1 cellular context compared by ENCODE assay signal in the genomic region with DNA sequence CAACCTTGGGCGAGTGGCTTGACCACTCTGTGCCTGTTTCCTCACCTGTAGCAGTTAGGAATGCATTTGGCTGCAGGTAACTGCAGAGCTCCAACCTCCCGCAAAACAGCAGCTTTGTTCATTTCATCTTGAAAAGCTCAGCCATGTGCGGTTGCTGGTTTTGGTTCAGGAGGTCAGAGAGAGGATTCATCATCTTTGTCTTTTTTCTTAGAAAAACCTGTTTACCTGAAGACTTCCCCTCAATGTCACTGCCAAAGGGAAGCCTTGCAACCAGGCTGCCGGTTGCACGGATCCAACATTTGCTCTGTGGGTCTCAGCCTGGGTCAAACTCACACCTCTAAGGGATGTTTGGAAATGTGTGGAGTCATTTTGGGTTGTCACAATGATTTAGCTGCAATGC.
TF ChIP-seq lines count a peak whose summit lies in the region.

No MANE protein-coding gene starts in this region.

TF ChIP-seq in GM12878, 131 proteins besides CTCF, POLR2A, EP300 and RAD21:
- TF ChIP-seq WRNIP1 (IDR thresholded peaks at IDR 0.05; ENCODE audit: borderline replicate concordance, low read depth, low read length) (no peak), NRF1 (conservative IDR thresholded peaks at IDR 0.05; ENCODE audit: low read depth, low read length) (no peak), IKZF2 (IDR thresholded peaks at IDR 0.05) (no peak), ZBTB40 (IDR thresholded peaks at IDR 0.05; ENCODE audit: borderline replicate concordance) (no peak), POLR2AphosphoS5 (IDR thresholded peaks at IDR 0.05; ENCODE audit: low read length) (no peak), TCF12 (IDR thresholded peaks at IDR 0.05; ENCODE audit: low read depth, low read length) (no peak), NFIC (IDR thresholded peaks at IDR 0.05; ENCODE audit: low read depth, low read length) (no peak), RFX5 (IDR thresholded peaks at IDR 0.05; ENCODE audit: low read depth, low read length) (no peak), MYC (IDR thresholded peaks at IDR 0.05; ENCODE audit: insufficient read depth, insufficient read length, insufficient replicate concordance, low read length, severe bottlenecking) (no peak), RUNX3 (IDR thresholded peaks at IDR 0.05; ENCODE audit: low read length) (no peak), HDAC6 (IDR thresholded peaks at IDR 0.05; ENCODE audit: unreplicated experiment) (no peak)
- TF ChIP-seq, protein P1, sequence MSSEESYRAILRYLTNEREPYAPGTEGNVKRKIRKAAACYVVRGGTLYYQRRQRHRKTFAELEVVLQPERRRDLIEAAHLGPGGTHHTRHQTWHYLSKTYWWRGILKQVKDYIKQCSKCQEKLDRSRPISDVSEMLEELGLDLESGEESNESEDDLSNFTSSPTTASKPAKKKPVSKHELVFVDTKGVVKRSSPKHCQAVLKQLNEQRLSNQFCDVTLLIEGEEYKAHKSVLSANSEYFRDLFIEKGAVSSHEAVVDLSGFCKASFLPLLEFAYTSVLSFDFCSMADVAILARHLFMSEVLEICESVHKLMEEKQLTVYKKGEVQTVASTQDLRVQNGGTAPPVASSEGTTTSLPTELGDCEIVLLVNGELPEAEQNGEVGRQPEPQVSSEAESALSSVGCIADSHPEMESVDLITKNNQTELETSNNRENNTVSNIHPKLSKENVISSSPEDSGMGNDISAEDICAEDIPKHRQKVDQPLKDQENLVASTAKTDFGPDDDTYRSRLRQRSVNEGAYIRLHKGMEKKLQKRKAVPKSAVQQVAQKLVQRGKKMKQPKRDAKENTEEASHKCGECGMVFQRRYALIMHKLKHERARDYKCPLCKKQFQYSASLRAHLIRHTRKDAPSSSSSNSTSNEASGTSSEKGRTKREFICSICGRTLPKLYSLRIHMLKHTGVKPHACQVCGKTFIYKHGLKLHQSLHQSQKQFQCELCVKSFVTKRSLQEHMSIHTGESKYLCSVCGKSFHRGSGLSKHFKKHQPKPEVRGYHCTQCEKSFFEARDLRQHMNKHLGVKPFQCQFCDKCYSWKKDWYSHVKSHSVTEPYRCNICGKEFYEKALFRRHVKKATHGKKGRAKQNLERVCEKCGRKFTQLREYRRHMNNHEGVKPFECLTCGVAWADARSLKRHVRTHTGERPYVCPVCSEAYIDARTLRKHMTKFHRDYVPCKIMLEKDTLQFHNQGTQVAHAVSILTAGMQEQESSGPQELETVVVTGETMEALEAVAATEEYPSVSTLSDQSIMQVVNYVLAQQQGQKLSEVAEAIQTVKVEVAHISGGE (CRISPR knock-in tag; IDR thresholded peaks at IDR 0.05): no peak
- TF ChIP-seq, protein P2, sequence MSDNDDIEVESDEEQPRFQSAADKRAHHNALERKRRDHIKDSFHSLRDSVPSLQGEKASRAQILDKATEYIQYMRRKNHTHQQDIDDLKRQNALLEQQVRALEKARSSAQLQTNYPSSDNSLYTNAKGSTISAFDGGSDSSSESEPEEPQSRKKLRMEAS (IDR thresholded peaks at IDR 0.05; ENCODE audit: low read depth, low read length): no peak
